ENCODE assay signal across 8 cellular contexts in the genomic region with DNA sequence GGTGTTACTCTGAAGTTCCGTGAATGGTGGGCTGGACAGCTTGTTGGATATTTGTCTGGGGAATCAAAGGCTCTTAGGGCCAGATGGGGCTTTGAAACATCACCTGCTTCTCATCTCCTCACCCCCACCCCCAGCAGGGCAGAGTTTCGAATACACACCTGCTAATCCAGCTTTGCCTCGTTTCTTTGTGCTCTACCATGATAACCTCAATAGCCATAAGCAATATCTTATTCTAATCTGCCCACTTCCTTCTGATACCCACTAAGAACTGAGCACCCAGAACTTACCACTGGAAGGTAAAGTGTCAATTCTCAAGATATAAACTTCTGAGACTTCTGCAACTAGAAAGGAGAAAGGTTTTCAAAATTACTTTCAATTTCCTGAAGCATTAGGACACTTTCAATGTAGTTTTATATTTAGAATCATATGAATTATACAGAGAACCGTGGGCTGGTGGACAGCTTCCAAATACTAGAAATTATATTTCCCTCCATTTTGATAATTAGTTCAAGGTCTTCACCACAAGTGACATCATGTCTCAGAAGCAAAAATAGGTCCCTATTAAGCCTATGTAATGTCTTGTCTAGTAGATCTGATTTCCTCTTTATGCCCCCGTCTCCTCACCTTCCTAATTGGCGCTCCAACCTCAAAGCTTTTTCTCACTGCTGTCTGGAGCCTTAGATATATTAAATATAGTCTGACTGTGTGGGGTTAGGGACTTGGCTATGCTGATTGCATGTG.
DNase-seq lines count a peak whose midpoint lies in the region; ATAC-seq and TF ChIP-seq lines count a peak whose summit lies in the region.

No MANE protein-coding gene starts in this region.

- peak overlapping the region; percentile 20 for H3K4me3 Mint-ChIP-seq in activated T-helper 17 cell treated with anti-CD3 and anti-CD28 coated beads, Interleukin-2, amount 50 U/mL, for 72 hours
- H3K4me3 Mint-ChIP-seq in chondrocyte (ENCODE audit: unreplicated experiment), result no peak overlapping the region

- peaks cover 26% of the 10 kb centered on the region for H3K4me1 Mint-ChIP-seq in activated T-helper 17 cell treated with anti-CD3 and anti-CD28 coated beads, Interleukin-2, amount 50 U/mL, for 72 hours
- peaks cover 80% of the 10 kb centered on the region for H3K4me1 Mint-ChIP-seq in chondrocyte (ENCODE audit: low read depth)

- ATAC-seq in GM19328 (IDR thresholded peaks at IDR 0.05; ENCODE audit: unreplicated experiment), result peak; percentile 46
- ATAC-seq in HG03108 (IDR thresholded peaks at IDR 0.05; ENCODE audit: unreplicated experiment), result peak; percentile 46
- peak; percentile 28 for ATAC-seq in activated T-helper 17 cell treated with anti-CD3 and anti-CD28 coated beads, Interleukin-2, amount 50 U/mL, for 72 hours (replicated peaks)

- H3K27ac Mint-ChIP-seq in activated T-helper 17 cell treated with anti-CD3 and anti-CD28 coated beads, Interleukin-2, amount 50 U/mL, for 72 hours, result peak overlapping the region; percentile 46
- H3K27ac Mint-ChIP-seq in chondrocyte (ENCODE audit: unreplicated experiment), result no peak overlapping the region

- H3K36me3 Mint-ChIP-seq in activated T-helper 17 cell treated with anti-CD3 and anti-CD28 coated beads, Interleukin-2, amount 50 U/mL, for 72 hours (ENCODE audit: low read depth), result no peaks in the 10 kb centered on the region
- H3K36me3 Mint-ChIP-seq in chondrocyte (ENCODE audit: low read depth), result no peaks in the 10 kb centered on the region

- no peak for TF ChIP-seq CTCF in GM10266 (IDR thresholded peaks at IDR 0.05; ENCODE audit: control insufficient read depth, insufficient read depth, low read depth, missing control alignments)
- TF ChIP-seq CTCF in chondrocyte (IDR thresholded peaks at IDR 0.05), result no peak

- H3K27me3 Mint-ChIP-seq in activated T-helper 17 cell treated with anti-CD3 and anti-CD28 coated beads, Interleukin-2, amount 50 U/mL, for 72 hours, result peaks cover 8% of the 10 kb centered on the region
- no peaks in the 10 kb centered on the region for H3K27me3 Mint-ChIP-seq in chondrocyte (ENCODE audit: low read depth)

- no peaks in the 10 kb centered on the region for H3K9me3 Mint-ChIP-seq in activated T-helper 17 cell treated with anti-CD3 and anti-CD28 coated beads, Interleukin-2, amount 50 U/mL, for 72 hours
- H3K9me3 Mint-ChIP-seq in chondrocyte (ENCODE audit: low read depth), result no peaks in the 10 kb centered on the region

- peak; percentile 42 for DNase-seq in GM10266 (ENCODE audit: extremely low spot score)
- no peak for DNase-seq in chondrocyte (ENCODE audit: low spot score)
- no peak for DNase-seq in AG08396 (ENCODE audit: low spot score)
- DNase-seq in kidney glomerular epithelial cell (lab: John Stamatoyannopoulos, UW), result no peak
- no peak for DNase-seq in DMS 273 treated with DMSO at 0.1 percent for 48 hours (lab: John Stamatoyannopoulos, UW)
